ENCODE assay signal across 8 cellular contexts in the genomic region with DNA sequence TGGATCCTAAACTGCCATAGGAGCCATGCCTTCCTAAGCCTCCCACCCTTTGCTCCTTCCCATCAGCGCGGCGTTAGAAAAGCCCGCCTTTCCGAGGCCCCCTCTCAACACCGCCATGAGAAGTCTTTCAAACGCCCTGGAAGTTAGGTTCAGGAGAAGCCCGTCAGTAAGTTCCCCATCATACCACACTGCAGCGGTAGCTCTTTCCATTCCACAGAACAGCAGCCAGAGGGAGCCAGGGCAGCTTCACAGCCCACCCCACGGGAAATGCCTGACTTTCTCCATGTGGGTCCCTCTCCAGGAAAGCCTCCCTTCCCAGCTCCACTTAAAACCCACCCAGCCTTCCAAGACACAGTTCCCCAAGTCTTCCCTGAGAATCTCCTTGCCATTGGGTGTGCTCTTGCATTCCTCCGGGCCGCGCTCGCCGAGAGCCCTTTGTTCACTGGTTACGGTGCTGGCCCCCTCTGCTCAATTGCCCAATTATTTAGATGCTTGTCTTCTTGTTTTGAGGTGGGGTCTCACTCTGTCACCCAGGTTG. TPM values are rescaled to one million over a fixed set of nuclear protein-coding genes. Genes with fewer than 3 reads are reported as not detected.
DNase-seq lines count a peak whose midpoint lies in the region; ATAC-seq, FAIRE-seq and TF ChIP-seq lines count a peak whose summit lies in the region.
"Had no signal": no experiment of that assay in that cellular context is flagged by ENCODE, and none has a peak within 500 bp of the region (broad histone marks: within the 10 kb centered on the region; RNA-seq: fewer than 3 reads in every experiment).

No MANE protein-coding gene starts in this region.

- H3K27me3 ChIP-seq in WERI-Rb-1 (ENCODE audit: insufficient read depth, low read depth, severe bottlenecking) (no peaks in the 10 kb centered on the region), cardiac muscle cell (no peaks in the 10 kb centered on the region), small intestine (ENCODE audit: control insufficient read depth in 2 of 2, insufficient read depth in 2 of 2, low read length in 2 of 2) (no peaks in the 10 kb centered on the region)

- H3K4me1 ChIP-seq in cardiac muscle cell (ENCODE audit: low read depth), result peaks cover 43% of the 10 kb centered on the region
- H3K4me1 ChIP-seq in small intestine (ENCODE audit: control insufficient read depth in 2 of 2, insufficient read depth in 1 of 2, low read depth in 1 of 2, low read length in 1 of 2), result peaks cover 0 to 15% of the 10 kb centered on the region in 2 donors

- 81 to 95% (median 95%) methylated on average over 16 of the region's 16 CpGs for WGBS in small intestine, 3 donors

- DNase-seq in WERI-Rb-1, result peak; percentile 10
- peak; percentile 48 to 49 for DNase-seq in cardiac muscle cell (ENCODE audit: low read depth in 1 of 2, low spot score in 1 of 2)
- no peak for DNase-seq in small intestine
- DNase-seq in DMS114 treated with DMSO at 0.1 percent for 48 hours (lab: John Stamatoyannopoulos, UW; ENCODE audit: unreplicated experiment), result no peak
- DNase-seq in DMS53 (lab: John Stamatoyannopoulos, UW), result no peak
- DNase-seq in NCI-H345 (lab: John Stamatoyannopoulos, UW), result no peak

- ATAC-seq in GM18502 (IDR thresholded peaks at IDR 0.05; ENCODE audit: poor library complexity, unreplicated experiment), result peak; percentile 7

- no peaks in the 10 kb centered on the region for H3K36me3 ChIP-seq in WERI-Rb-1
- H3K36me3 ChIP-seq in cardiac muscle cell, result no peaks in the 10 kb centered on the region
- no peaks in the 10 kb centered on the region for H3K36me3 ChIP-seq in small intestine (ENCODE audit: control insufficient read depth in 2 of 2, insufficient read depth in 2 of 2, low read length in 2 of 2)

- H3K27ac ChIP-seq in WERI-Rb-1 (no peak overlapping the region), cardiac muscle cell (peak overlapping the region; percentile 89), small intestine (ENCODE audit: low read depth in 1 of 2, low read length in 1 of 2) (peak overlapping the region; percentile 28 to 94)

- FAIRE-seq in small intestine (lab: Jason Lieb, UNC), result no peak

- TF ChIP-seq CTCF in WERI-Rb-1 (IDR thresholded peaks at IDR 0.05; ENCODE audit: low read depth, low read length) (peak; percentile 48; the same call in 1 of the 2 replicates), cardiac muscle cell (IDR thresholded peaks at IDR 0.05; ENCODE audit: low read depth, low read length) (peak; percentile 58)

- no peaks in the 10 kb centered on the region for H3K9me3 ChIP-seq in WERI-Rb-1 (ENCODE audit: severe bottlenecking)
- H3K9me3 ChIP-seq in cardiac muscle cell (ENCODE audit: low read depth), result no peaks in the 10 kb centered on the region
- no peaks in the 10 kb centered on the region for H3K9me3 ChIP-seq in small intestine (ENCODE audit: control insufficient read depth, low read depth)

- H3K4me3 ChIP-seq in WERI-Rb-1 (ENCODE audit: low read depth, low read length) (no peak overlapping the region), cardiac muscle cell (no peak overlapping the region), small intestine (ENCODE audit: low read depth in 1 of 2, low read length in 2 of 2) (no peak overlapping the region)

RNA-seq across cellular contexts. Expression of a gene that starts 28.7 kb away (rescaled TPM):
- 23.4 and 24.6 TPM in 2 replicates for total RNA-seq in cardiac muscle cell
- 12.8 and 29.1 TPM in 2 replicates for polyA plus RNA-seq in cardiac muscle cell
- 1 to 10 TPM; 2.9 to 8.1 (median 4.6) TPM for polyA plus RNA-seq in small intestine

RNA-seq across cellular contexts. Expression of a gene that starts 44.9 kb away (rescaled TPM):
- 65.0 and 70.1 TPM in 2 replicates for total RNA-seq in cardiac muscle cell
- polyA plus RNA-seq in cardiac muscle cell (57.8 and 71.6 TPM in 2 replicates), small intestine (10 to 100 TPM; 16.5 to 30.4 (median 23.9) TPM)

RNA-seq across cellular contexts. Expression of a gene that starts 56.0 kb away (rescaled TPM):
- total RNA-seq in cardiac muscle cell, result not detected in 2 replicates
- not detected in 2 replicates for polyA plus RNA-seq in cardiac muscle cell
- polyA plus RNA-seq in small intestine, result 1 to 10 TPM in 1 of 3 donors, under 1 TPM in 1, not detected in 1; 0.19 to 3.0 TPM
- total RNA-seq: myocyte had no signal

Comparison
In these comparisons a context has a peak if more than half of its experiments do, and no peak if none do; other contexts are left out.
1. DNase-seq: peak in WERI-Rb-1 (single experiment) and cardiac muscle cell (2 of 2); none in small intestine (single experiment), DMS114 treated with DMSO at 0.1 percent for 48 hours (single experiment), DMS53 (single experiment) and NCI-H345 (single experiment).